ENCODE assay signal across 1 cellular context in genomic region chr5:172724658-172725183, GRCh38.
TF ChIP-seq lines count a peak whose summit lies in the region.

No MANE protein-coding gene starts in this region.

TF ChIP-seq in IMR-90, 13 proteins besides CTCF, POLR2A, EP300 and RAD21 (continued from another document):
- TF ChIP-seq ELK1 (IDR thresholded peaks at IDR 0.05; ENCODE audit: borderline replicate concordance, low read depth, low read length), result no peak
- TF ChIP-seq CHD1 (IDR thresholded peaks at IDR 0.05; ENCODE audit: low read depth, low read length), result no peak
- TF ChIP-seq SMC3 (IDR thresholded peaks at IDR 0.05; ENCODE audit: low read depth, low read length), result no peak
- no peak for TF ChIP-seq MXI1 (IDR thresholded peaks at IDR 0.05; ENCODE audit: borderline replicate concordance, low read depth, low read length)
- TF ChIP-seq BHLHE40 (IDR thresholded peaks at IDR 0.05; ENCODE audit: low read depth, low read length), result no peak
